In genomic region chr13:95679722-95680121, GRCh38 we compare ENCODE assay signal across 15 cellular contexts. TPM values are rescaled to one million over a fixed set of nuclear protein-coding genes. Genes with fewer than 3 reads are reported as not detected.
A peak's percentile ranks its signal among the peaks of the same experiment; 100 is the strongest.
DNase-seq lines count a peak whose midpoint lies in the region; ATAC-seq, FAIRE-seq and TF ChIP-seq lines count a peak whose summit lies in the region.
"Had no signal": no experiment of that assay in that cellular context is flagged by ENCODE, and none has a peak within 500 bp of the region (broad histone marks: within the 10 kb centered on the region; RNA-seq: fewer than 3 reads in every experiment).

No MANE protein-coding gene starts in this region.

- H3K36me3 Mint-ChIP-seq in activated CD4-positive, alpha-beta T cell treated with anti-CD3 and anti-CD28 coated beads for 36 hours (ENCODE audit: low read depth) = peaks cover 20% of the 10 kb centered on the region

- dilution Hi-C loops in mammary epithelial cell (cut with HindIII; ENCODE audit: low sequenced_read_pairs) = no loop called here

- in situ Hi-C loops in mammary epithelial cell (cut with MboI; ENCODE audit: low sequenced_read_pairs in 2 of 2) = no loop called here

- ATAC-seq in activated CD4-positive, alpha-beta T cell treated with anti-CD3 and anti-CD28 coated beads for 36 hours = no peak
- no peak for ATAC-seq in psoas muscle
- ATAC-seq: activated naive CD4-positive, alpha-beta T cell treated with anti-CD3 and anti-CD28 coated beads, Interleukin-2, amount 50 U/mL, for 72 hours had no signal

- H3K27ac Mint-ChIP-seq in activated CD4-positive, alpha-beta T cell treated with anti-CD3 and anti-CD28 coated beads for 36 hours = peak overlapping the region; percentile 44
- H3K27ac Mint-ChIP-seq: T-helper 1 cell treated with Interleukin-12 subunit alpha and Interleukin-12 subunit beta and Interleukin-4 antibody, amounts not matched to agents 30 μg/mL and 1 μg/mL, for 36 hours had no signal

- WGBS in mammary epithelial cell (ENCODE audit: low coverage, missing lambda C conversion rate) = 75% methylated on average over 2 of the region's 2 CpGs
- 44 to 64% (median 50%) methylated on average over 2 of the region's 2 CpGs for WGBS in psoas muscle, 3 donors

- H4K20me1 ChIP-seq in MM.1S (ENCODE audit: insufficient read depth, low read length) (peaks cover 4% of the 10 kb centered on the region; the same call in 1 of the 2 replicates), mammary epithelial cell (ENCODE audit: insufficient read depth, low read length) (no peaks in the 10 kb centered on the region)

- no peak for DNase-seq in activated CD4-positive, alpha-beta T cell treated with anti-CD3 and anti-CD28 coated beads for 36 hours
- DNase-seq in activated CD4-positive, alpha-beta T cell treated with anti-CD3 and anti-CD28 coated beads for 48 hours = no peak
- DNase-seq in MM.1S (no peak), mammary epithelial cell (no peak), psoas muscle (no peak), COLO829 (ENCODE audit: low spot score) (no peak), HTR-8/SVneo (ENCODE audit: insufficient read length, low spot score) (no peak), DMS79 treated with DMSO at 0.1 percent for 48 hours (lab: John Stamatoyannopoulos, UW) (no peak)
- DNase-seq: activated CD4-positive, alpha-beta T cell treated with anti-CD3 and anti-CD28 coated beads, Interleukin-2, amount 50 U/mL, for 48 hours; cortex of kidney; DMS79; NCI-H2081; upper lobe of left lung had no signal

- H3K27me3 Mint-ChIP-seq in activated CD4-positive, alpha-beta T cell treated with anti-CD3 and anti-CD28 coated beads for 36 hours = no peaks in the 10 kb centered on the region

- H3K4me2 ChIP-seq in MM.1S (ENCODE audit: low read depth, low read length) (peak overlapping the region; percentile 23), mammary epithelial cell (ENCODE audit: insufficient read depth, low read depth, low read length) (peak overlapping the region; percentile 80)

- H3K36me3 ChIP-seq in MM.1S (replicated peaks; ENCODE audit: insufficient read depth, low read length) (peaks cover 15% of the 10 kb centered on the region; the same call in 1 of the 2 replicates), mammary epithelial cell (ENCODE audit: insufficient read depth, low read length) (no peaks in the 10 kb centered on the region), psoas muscle (ENCODE audit: insufficient read depth in 1 of 2, low read depth in 1 of 2) (no peaks in the 10 kb centered on the region)
- H3K36me3 ChIP-seq: upper lobe of left lung had no signal

- H3K9ac ChIP-seq in MM.1S (ENCODE audit: low read length) (no peak overlapping the region), mammary epithelial cell (ENCODE audit: insufficient read depth, low read length) (no peak overlapping the region)

- H3K9me3 Mint-ChIP-seq in activated CD4-positive, alpha-beta T cell treated with anti-CD3 and anti-CD28 coated beads for 36 hours (ENCODE audit: low read depth) = peaks cover 1% of the 10 kb centered on the region
- H3K9me3 Mint-ChIP-seq: T-helper 1 cell treated with Interleukin-12 subunit alpha and Interleukin-12 subunit beta and Interleukin-4 antibody, amounts not matched to agents 30 μg/mL and 1 μg/mL, for 36 hours had no signal

- no peak overlapping the region for H3K4me3 ChIP-seq in MM.1S (ENCODE audit: low read length)
- H3K4me3 ChIP-seq in mammary epithelial cell (replicated peaks in 1 of 3; ENCODE audit: insufficient read depth in 1 of 3, low read depth in 2 of 3, low read length in 3 of 3) = peak overlapping the region in 2 of 3 experiments; percentile 21 to 90
- peak overlapping the region; percentile 91 for H3K4me3 ChIP-seq in psoas muscle
- H3K4me3 ChIP-seq: upper lobe of left lung had no signal

- H3K27ac ChIP-seq in MM.1S (ENCODE audit: low read length) = no peak overlapping the region
- H3K27ac ChIP-seq in mammary epithelial cell (ENCODE audit: insufficient read depth, low read depth, low read length) = no peak overlapping the region
- H3K27ac ChIP-seq in psoas muscle = no peak overlapping the region

- no peaks in the 10 kb centered on the region for H3K9me3 ChIP-seq in MM.1S (replicated peaks; ENCODE audit: insufficient read depth, low read length)
- H3K9me3 ChIP-seq in mammary epithelial cell (replicated peaks; ENCODE audit: insufficient read depth, low read length) = no peaks in the 10 kb centered on the region
- H3K9me3 ChIP-seq in psoas muscle = no peaks in the 10 kb centered on the region
- H3K9me3 ChIP-seq: upper lobe of left lung had no signal

- H3K79me2 ChIP-seq in MM.1S (ENCODE audit: low read length) (peaks cover 81% of the 10 kb centered on the region), mammary epithelial cell (ENCODE audit: insufficient read depth, low read length) (peaks cover 86% of the 10 kb centered on the region)

- TF ChIP-seq CTCF in MM.1S (IDR thresholded peaks at IDR 0.05; ENCODE audit: low read length) (no peak), mammary epithelial cell (conservative IDR thresholded peaks at IDR 0.05 in 1 of 2, IDR thresholded peaks at IDR 0.05 in 1 of 2; ENCODE audit: extremely low read depth in 1 of 2, insufficient read depth in 1 of 2, low read depth in 1 of 2, low read length in 2 of 2) (no peak), psoas muscle (IDR thresholded peaks at IDR 0.05) (no peak)

- intact Hi-C loops in activated CD4-positive, alpha-beta T cell treated with anti-CD3 and anti-CD28 coated beads for 36 hours (cut with DNase I, micrococcal nuclease) = loop anchor here (5.0 kb wide), 3 partner anchors 377 to 1753 kb away; partner anchors contain the start of genes GPR180 (in 2 of the 2), ABCC4 (in 1 of the 2) and RAP2A (in 1 of the 2)
- intact Hi-C loops in mammary epithelial cell (cut with micrococcal nuclease) (loop anchor here (5.0 kb wide), 2 partner anchors 113 to 153 kb away; no protein-coding TSS in a partner anchor), psoas muscle (cut with DNase I) (loop anchor here (5.0 to 10.0 kb wide), 4 partner anchors 68 to 158 kb away; no protein-coding TSS in a partner anchor)

- no peaks in the 10 kb centered on the region for H3K9me2 ChIP-seq in MM.1S (replicated peaks; ENCODE audit: insufficient read depth, low read length)

- peaks cover 5% of the 10 kb centered on the region; the same call in 1 of the 2 replicates for H3F3A ChIP-seq in MM.1S (ENCODE audit: insufficient read depth, low read length)

- CTCF ChIA-PET in activated CD4-positive, alpha-beta T cell treated with anti-CD3 and anti-CD28 coated beads for 36 hours (lab: Charles Lee) = interaction anchor here (1.2 to 1.6 kb wide), 2 partner anchors 20 to 31 kb away, joined by 3 to 5 read pairs; no protein-coding TSS in a partner anchor
- CTCF ChIA-PET in mammary epithelial cell (lab: Charles Lee; ENCODE audit: low non-redundant PET) = no interaction called here

- FAIRE-seq in HTR-8/SVneo (lab: Jason Lieb, UNC) = no peak

- H2AFZ ChIP-seq in MM.1S (ENCODE audit: low read length) (no peak overlapping the region), mammary epithelial cell (ENCODE audit: low read depth, low read length) (no peak overlapping the region)

- H3K4me1 Mint-ChIP-seq in activated CD4-positive, alpha-beta T cell treated with anti-CD3 and anti-CD28 coated beads for 36 hours = peaks cover 61% of the 10 kb centered on the region

- peak overlapping the region; percentile 2 for H3K4me3 Mint-ChIP-seq in activated CD4-positive, alpha-beta T cell treated with anti-CD3 and anti-CD28 coated beads for 36 hours
- H3K4me3 Mint-ChIP-seq: T-helper 1 cell treated with Interleukin-12 subunit alpha and Interleukin-12 subunit beta and Interleukin-4 antibody, amounts not matched to agents 30 μg/mL and 1 μg/mL, for 36 hours had no signal

- POLR2A ChIA-PET in activated CD4-positive, alpha-beta T cell treated with anti-CD3 and anti-CD28 coated beads for 36 hours (lab: Charles Lee) = no interaction called here

- H3K4me1 ChIP-seq in MM.1S (ENCODE audit: low read length) (0 out of 2 replicates have a peak, but pooled peaks cover 9% of the 10 kb centered on the region), mammary epithelial cell (ENCODE audit: insufficient read depth, low read length) (peaks cover 17% of the 10 kb centered on the region), psoas muscle (peaks cover 62% of the 10 kb centered on the region)

- BruUV-seq in mammary epithelial cell (replicated peaks; lab: Mats Ljungman, UMichigan) = no TSS peak

- H3K27me3 ChIP-seq in MM.1S (replicated peaks; ENCODE audit: insufficient read depth, low read length) (no peaks in the 10 kb centered on the region), mammary epithelial cell (ENCODE audit: insufficient read depth, low read length) (no peaks in the 10 kb centered on the region), psoas muscle (ENCODE audit: insufficient read depth in 3 of 3, low read length in 2 of 3) (no peaks in the 10 kb centered on the region)
- H3K27me3 ChIP-seq: upper lobe of left lung had no signal

RNA-seq across cellular contexts. Expression of gene DNAJC3, which starts 2.8 kb away (rescaled TPM):
- total RNA-seq in activated CD4-positive, alpha-beta T cell treated with anti-CD3 and anti-CD28 coated beads for 36 hours = 10 to 100 TPM; 13.4 to 16.3 TPM
- total RNA-seq in mammary epithelial cell = 10 to 100 TPM; 46.1 to 50.0 TPM
- 14.2 TPM for polyA plus RNA-seq in mammary epithelial cell
- 36.7 TPM for polyA minus RNA-seq in mammary epithelial cell
- total RNA-seq in psoas muscle = 10 to 100 TPM; 11.5 to 19.6 (median 17.2) TPM
- polyA plus RNA-seq in psoas muscle = 10 to 100 TPM in 1 of 3 donors, 1 to 10 TPM in 2; 7.9 to 11.8 (median 8.9) TPM

RNA-seq across cellular contexts. Expression of gene DZIP1, which starts 35.2 kb away (rescaled TPM):
- total RNA-seq in activated CD4-positive, alpha-beta T cell treated with anti-CD3 and anti-CD28 coated beads for 36 hours = under 1 TPM; 0.33 to 0.39 TPM
- total RNA-seq in mammary epithelial cell (10 to 100 TPM; 28.3 to 29.3 TPM), psoas muscle (1 to 10 TPM; 1.8 to 2.9 (median 2.0) TPM)
- polyA plus RNA-seq in mammary epithelial cell (8.0 TPM), psoas muscle (1 to 10 TPM in 1 of 3 donors, under 1 TPM in 2; 0.70 to 1.1 (median 0.91) TPM)
- polyA minus RNA-seq in mammary epithelial cell = 13.6 TPM

Comparison
In these comparisons a context has a peak if more than half of its experiments do, and no peak if none do; other contexts are left out.
1. RNA of gene DZIP1, which starts 35.2 kb away (total RNA-seq): 28.3 to 29.3 TPM in mammary epithelial cell; 1.8 to 2.9 TPM in psoas muscle and 0.33 to 0.39 TPM in activated CD4-positive, alpha-beta T cell treated with anti-CD3 and anti-CD28 coated beads for 36 hours; every median in the first group is over 4 times any median in the second.